8 cellular contexts compared by ENCODE assay signal in the genomic region with DNA sequence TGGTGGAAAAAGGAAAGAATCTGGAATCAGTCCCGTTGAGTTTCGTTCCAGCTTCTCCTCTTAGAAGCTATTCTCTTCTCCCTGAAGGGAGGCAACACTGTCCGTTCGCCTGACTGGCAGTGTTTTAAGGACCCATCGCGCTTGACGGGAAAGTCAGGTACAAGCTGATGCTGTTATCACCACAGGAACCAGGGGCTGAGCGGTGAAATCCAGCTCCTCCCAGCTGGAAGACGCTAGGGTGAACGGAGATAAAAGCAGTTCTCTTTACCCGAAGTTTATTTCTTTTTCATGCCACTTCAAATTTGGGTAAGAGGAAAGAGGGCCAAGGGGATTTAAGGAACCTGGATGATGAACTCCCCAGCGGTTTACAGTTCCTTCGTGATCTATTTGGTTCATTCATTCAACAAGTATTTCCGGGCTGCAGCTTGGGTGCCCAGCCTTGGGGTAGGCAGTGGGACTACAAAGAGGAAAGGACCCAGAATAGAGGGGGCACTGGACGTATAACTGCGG.
DNase-seq lines count a peak whose midpoint lies in the region; ATAC-seq and TF ChIP-seq lines count a peak whose summit lies in the region.

No MANE protein-coding gene starts in this region.

- peaks cover 10% of the 10 kb centered on the region for H3K9me3 Mint-ChIP-seq in nephron progenitor cell

- TF ChIP-seq CTCF in choroid plexus epithelial cell (conservative IDR thresholded peaks at IDR 0.05; ENCODE audit: low read depth, low read length) = no peak
- no peak for TF ChIP-seq CTCF in nephron progenitor cell (IDR thresholded peaks at IDR 0.05)

- H3K4me3 Mint-ChIP-seq in nephron progenitor cell = peak overlapping the region; percentile 88

- peaks cover 23% of the 10 kb centered on the region for H3K27me3 Mint-ChIP-seq in nephron progenitor cell (ENCODE audit: low read depth, poor library complexity)

- peak; percentile 72 for DNase-seq in COR-L47 (lab: John Stamatoyannopoulos, UW)
- DNase-seq in NCI-H2029 (lab: John Stamatoyannopoulos, UW) = peak; percentile 27
- peak; percentile 2 for DNase-seq in choroid plexus epithelial cell (ENCODE audit: low read depth)
- DNase-seq in nephron progenitor cell = peak; percentile 25
- no peak for DNase-seq in SHP77 treated with DMSO at 0.1 percent for 48 hours (lab: John Stamatoyannopoulos, UW)
- DNase-seq in putamen (ENCODE audit: low spot score) = no peak

- H3K4me3 ChIP-seq in choroid plexus epithelial cell (ENCODE audit: low read depth, low read length) = peak overlapping the region; percentile 25

- peak overlapping the region; percentile 64 for H3K27ac Mint-ChIP-seq in nephron progenitor cell

- ATAC-seq in GM21576 (IDR thresholded peaks at IDR 0.05; ENCODE audit: unreplicated experiment) = no peak
- ATAC-seq in HG03196 (IDR thresholded peaks at IDR 0.05; ENCODE audit: unreplicated experiment) = no peak

- H3K36me3 Mint-ChIP-seq in nephron progenitor cell (ENCODE audit: low read depth) = peaks cover 5% of the 10 kb centered on the region

- H3K4me1 Mint-ChIP-seq in nephron progenitor cell = peaks cover 26% of the 10 kb centered on the region

Comparison
In these comparisons a context has a peak if more than half of its experiments do, and no peak if none do; other contexts are left out.
1. DNase-seq: peak in COR-L47 (single experiment), NCI-H2029 (single experiment), choroid plexus epithelial cell (single experiment) and nephron progenitor cell (single experiment); none in SHP77 treated with DMSO at 0.1 percent for 48 hours (single experiment) and putamen (single experiment).